Comparison of ENCODE assay signal across 8 cellular contexts in genomic region chr3:40524571-40525285, GRCh38. TPM values are rescaled to one million over a fixed set of nuclear protein-coding genes. Genes with fewer than 3 reads are reported as not detected.
DNase-seq lines count a peak whose midpoint lies in the region; ATAC-seq, FAIRE-seq and TF ChIP-seq lines count a peak whose summit lies in the region.

Gene ZNF621, plus strand, starts transcription at chr3:40524960. Its CDS starts 881 bp downstream, at chr3:40525841.

- peak within 1 kb of the TSS; percentile 95 for H3K4me3 Mint-ChIP-seq in T-helper 17 cell

- no peaks in the 10 kb centered on the region for H3K27me3 Mint-ChIP-seq in T-helper 17 cell

- H3K27ac ChIP-seq in angular gyrus (ENCODE audit: low read depth, low read length) (peak within 1 kb of the TSS; percentile 94), right atrium auricular region (peak within 1 kb of the TSS; percentile 91 to 96), uterus (peak within 1 kb of the TSS; percentile 86 to 88)

- peak; percentile 87 for DNase-seq in GM12892 (ENCODE audit: insufficient read length)
- peak; percentile 65 for DNase-seq in NCI-H1092 treated with DMSO at 0.1 percent for 48 hours (lab: John Stamatoyannopoulos, UW)
- peak; percentile 67 to 78 (median 73) for DNase-seq in T-helper 17 cell
- peak; percentile 87 for DNase-seq in right atrium auricular region (ENCODE audit: low spot score)
- DNase-seq in putamen (ENCODE audit: low spot score): peak; percentile 88
- peak; percentile 86 to 92 for DNase-seq in uterus

- peak; percentile 100 for ATAC-seq in HG02623 (IDR thresholded peaks at IDR 0.05; ENCODE audit: unreplicated experiment)
- ATAC-seq in T-helper 17 cell: peak; percentile 98

- H3K27ac Mint-ChIP-seq in T-helper 17 cell: peak within 1 kb of the TSS; percentile 96

- H3K9me3 ChIP-seq in T-helper 17 cell (ENCODE audit: control insufficient read depth, low read length, poor library complexity, severe bottlenecking): no peaks in the 10 kb centered on the region
- H3K9me3 ChIP-seq in right atrium auricular region: no peaks in the 10 kb centered on the region
- no peaks in the 10 kb centered on the region for H3K9me3 ChIP-seq in uterus

- H3K27me3 ChIP-seq in right atrium auricular region (no peaks in the 10 kb centered on the region), uterus (no peaks in the 10 kb centered on the region)

- H3K4me1 ChIP-seq in right atrium auricular region: peaks cover 0 to 17% of the 10 kb centered on the region in 2 donors
- no peaks in the 10 kb centered on the region for H3K4me1 ChIP-seq in uterus

- peak; percentile 96 for TF ChIP-seq POLR2A in GM12892 (IDR thresholded peaks at IDR 0.05; ENCODE audit: low read depth, low read length)
- peak; percentile 52 to 85 for TF ChIP-seq POLR2A in uterus (IDR thresholded peaks at IDR 0.05)

- H3K4me1 Mint-ChIP-seq in T-helper 17 cell: peaks cover 32% of the 10 kb centered on the region

- TF ChIP-seq CTCF in right atrium auricular region (IDR thresholded peaks at IDR 0.05) (peak in 1 of 2 donors; percentile 34), uterus (IDR thresholded peaks at IDR 0.05) (peak in 1 of 4 experiments; percentile 12)

- H3K36me3 ChIP-seq in right atrium auricular region: peaks cover 30% of the 10 kb centered on the region
- H3K36me3 ChIP-seq in uterus: no peaks in the 10 kb centered on the region

- FAIRE-seq in GM12892 (lab: Jason Lieb, UNC): peak; percentile 92

- peaks cover 17% of the 10 kb centered on the region for H3K36me3 Mint-ChIP-seq in T-helper 17 cell (ENCODE audit: low read depth)

- intact Hi-C loops in uterus (cut with DNase I; ENCODE audit: low total_unique reads): no loop called here

- H3K4me3 ChIP-seq in right atrium auricular region (peak within 1 kb of the TSS; percentile 72 to 90), uterus (peak within 1 kb of the TSS; percentile 66 to 89)

RNA-seq across cellular contexts. Expression of gene ZNF621, which starts in this region (rescaled TPM):
- polyA plus RNA-seq in GM12892 (2012; ENCODE audit: missing spikeins): 9.4 TPM
- total RNA-seq in T-helper 17 cell: 10 to 100 TPM; 16.6 to 17.1 TPM
- 1 to 10 TPM; 6.6 to 7.0 TPM for total RNA-seq in right atrium auricular region
- total RNA-seq in uterus: 10 to 100 TPM in 2 of 4 donors, 1 to 10 TPM in 2; 6.5 to 35.7 (median 16.3) TPM

Comparison
In these comparisons a context has a peak if more than half of its experiments do, and no peak if none do; other contexts are left out.
1. Peak in every context shown above with its lines: DNase-seq, ATAC-seq, H3K4me3 ChIP-seq and H3K27ac ChIP-seq.